ENCODE assay signal across 24 cellular contexts in genomic region chr10:122379537-122379936, GRCh38. TPM values are rescaled to one million over a fixed set of nuclear protein-coding genes. Genes with fewer than 3 reads are reported as not detected.
DNase-seq lines count a peak whose midpoint lies in the region; ATAC-seq, FAIRE-seq and TF ChIP-seq lines count a peak whose summit lies in the region.
"Had no signal": no experiment of that assay in that cellular context is flagged by ENCODE, and none has a peak within 500 bp of the region (broad histone marks: within the 10 kb centered on the region; RNA-seq: fewer than 3 reads in every experiment).

No MANE protein-coding gene starts in this region.

- H3K36me3 Mint-ChIP-seq in MCF 10A (ENCODE audit: insufficient read depth, unreplicated experiment) (peaks cover 12% of the 10 kb centered on the region), WTC11 (peaks cover 14% of the 10 kb centered on the region)
- H3K36me3 Mint-ChIP-seq in CD4-positive, alpha-beta memory T cell: peaks cover 23 to 27% of the 10 kb centered on the region in 2 donors
- H3K36me3 Mint-ChIP-seq in naive thymus-derived CD4-positive, alpha-beta T cell: peaks cover 4 to 31% (median 19%) of the 10 kb centered on the region in 5 donors

- in situ Hi-C loops in mammary epithelial cell (cut with MboI; ENCODE audit: low sequenced_read_pairs in 2 of 2): no loop called here

- H3K9ac ChIP-seq in mammary epithelial cell (ENCODE audit: insufficient read depth, low read length): no peak overlapping the region

- H3K4me1 Mint-ChIP-seq in MCF 10A (ENCODE audit: insufficient read depth, unreplicated experiment) (peaks cover 38% of the 10 kb centered on the region), WTC11 (peaks cover 12% of the 10 kb centered on the region)
- H3K4me1 Mint-ChIP-seq in CD4-positive, alpha-beta memory T cell: peaks cover 42 to 74% (median 58%) of the 10 kb centered on the region in 4 donors
- H3K4me1 Mint-ChIP-seq in naive thymus-derived CD4-positive, alpha-beta T cell: peaks cover 17 to 83% (median 76%) of the 10 kb centered on the region in 7 donors

- H3K4me3 ChIP-seq in mammary epithelial cell (replicated peaks in 1 of 3; ENCODE audit: insufficient read depth in 1 of 3, low read depth in 2 of 3, low read length in 3 of 3) (no peak overlapping the region), suprapubic skin (no peak overlapping the region), small intestine (ENCODE audit: low read depth in 1 of 2, low read length in 2 of 2) (no peak overlapping the region)
- H3K4me3 ChIP-seq in CD4-positive, alpha-beta memory T cell (ENCODE audit: low read length in 2 of 2): no peak overlapping the region
- peak overlapping the region; percentile 30 for H3K4me3 ChIP-seq in naive thymus-derived CD4-positive, alpha-beta T cell (ENCODE audit: low read length)
- H3K4me3 ChIP-seq: PC-9, SJCRH30 had no signal

- CTCF ChIA-PET in MCF 10A (lab: Yijun Ruan, JAX): interaction anchor here (0.9 kb wide), 1 partner anchor 36 kb away, joined by 3 read pairs; no protein-coding TSS in a partner anchor
- CTCF ChIA-PET in mammary epithelial cell (lab: Charles Lee; ENCODE audit: low non-redundant PET): no interaction called here
- CTCF ChIA-PET in CD4-positive, alpha-beta memory T cell (lab: Charles Lee; ENCODE audit: partially characterized antibody): no interaction called here
- CTCF ChIA-PET in WTC11 (lab: Charles Lee): no interaction called here
- CTCF ChIA-PET in naive thymus-derived CD4-positive, alpha-beta T cell (lab: Charles Lee): no interaction called here

- H3K4me1 ChIP-seq in mammary epithelial cell (ENCODE audit: insufficient read depth, low read length) (peaks cover 3% of the 10 kb centered on the region), suprapubic skin (peaks cover 37% of the 10 kb centered on the region), small intestine (ENCODE audit: control insufficient read depth in 2 of 2, insufficient read depth in 1 of 2, low read depth in 1 of 2, low read length in 1 of 2) (peaks cover 0 to 3% of the 10 kb centered on the region in 2 donors)
- peaks cover 50% of the 10 kb centered on the region for H3K4me1 ChIP-seq in CD4-positive, alpha-beta memory T cell (ENCODE audit: insufficient read depth, low read length)
- H3K4me1 ChIP-seq in naive thymus-derived CD4-positive, alpha-beta T cell (ENCODE audit: control insufficient read depth in 2 of 2, insufficient read depth in 2 of 2, low read length in 2 of 2): peaks cover 15 to 38% of the 10 kb centered on the region in 2 donors
- H3K4me1 ChIP-seq: Caco-2, SJCRH30 had no signal

- ATAC-seq in WTC11: no peak
- no peak for ATAC-seq in naive thymus-derived CD4-positive, alpha-beta T cell
- ATAC-seq: Right ventricle myocardium inferior, SK-N-SH treated with all-trans-retinoic acid at 6 μM for 48 hours had no signal

- H3K4me3 Mint-ChIP-seq in MCF 10A (ENCODE audit: unreplicated experiment) (no peak overlapping the region), WTC11 (no peak overlapping the region)
- peak overlapping the region in 7 of 8 donors; percentile 28 to 67 (median 54) for H3K4me3 Mint-ChIP-seq in CD4-positive, alpha-beta memory T cell
- peak overlapping the region in 9 of 10 donors; percentile 52 to 85 (median 76) for H3K4me3 Mint-ChIP-seq in naive thymus-derived CD4-positive, alpha-beta T cell

- H3K36me3 ChIP-seq in mammary epithelial cell (ENCODE audit: insufficient read depth, low read length): no peaks in the 10 kb centered on the region
- H3K36me3 ChIP-seq in CD4-positive, alpha-beta memory T cell (ENCODE audit: insufficient read depth, low read length): no peaks in the 10 kb centered on the region
- peaks cover 0 to 5% (median 0%) of the 10 kb centered on the region in 3 experiments for H3K36me3 ChIP-seq in naive thymus-derived CD4-positive, alpha-beta T cell (ENCODE audit: control insufficient read depth in 2 of 3, insufficient read depth in 3 of 3, low read length in 3 of 3)
- no peaks in the 10 kb centered on the region for H3K36me3 ChIP-seq in suprapubic skin
- peaks cover 0 to 2% of the 10 kb centered on the region in 2 donors for H3K36me3 ChIP-seq in small intestine (ENCODE audit: control insufficient read depth in 2 of 2, insufficient read depth in 2 of 2, low read length in 2 of 2)
- H3K36me3 ChIP-seq: SJCRH30 had no signal

- peak overlapping the region; percentile 73 for H3K27ac Mint-ChIP-seq in MCF 10A (ENCODE audit: low read depth, unreplicated experiment)
- peak overlapping the region in 4 of 7 donors; percentile 42 to 68 (median 52) for H3K27ac Mint-ChIP-seq in CD4-positive, alpha-beta memory T cell
- 0 out of 2 replicates have a peak overlapping the region, but pooled peaks have one; percentile 37 for H3K27ac Mint-ChIP-seq in WTC11
- H3K27ac Mint-ChIP-seq in naive thymus-derived CD4-positive, alpha-beta T cell: peak overlapping the region in 8 of 9 donors; percentile 65 to 93 (median 86)

- intact Hi-C loops in MCF 10A (cut with micrococcal nuclease): no loop called here
- intact Hi-C loops in mammary epithelial cell (cut with micrococcal nuclease): no loop called here
- intact Hi-C loops in CD4-positive, alpha-beta memory T cell (cut with micrococcal nuclease): loop anchor here (2.0 to 10.0 kb wide), 2 partner anchors 13 to 575 kb away; partner anchors contain the start of gene C10orf88
- intact Hi-C loops in naive thymus-derived CD4-positive, alpha-beta T cell (cut with micrococcal nuclease): loop anchor here (10.0 kb wide), 2 partner anchors 405 to 1525 kb away; partner anchors contain the start of genes NSMCE4A (in 2 of the 2) and WDR11 (in 1 of the 2)

- H3K27me3 ChIP-seq in mammary epithelial cell (ENCODE audit: insufficient read depth, low read length) (no peaks in the 10 kb centered on the region), suprapubic skin (no peaks in the 10 kb centered on the region), small intestine (ENCODE audit: control insufficient read depth in 2 of 2, insufficient read depth in 2 of 2, low read length in 2 of 2) (no peaks in the 10 kb centered on the region)
- H3K27me3 ChIP-seq in CD4-positive, alpha-beta memory T cell (ENCODE audit: insufficient read depth, low read length): no peaks in the 10 kb centered on the region
- H3K27me3 ChIP-seq in naive thymus-derived CD4-positive, alpha-beta T cell (ENCODE audit: control insufficient read depth in 2 of 2, insufficient read depth in 2 of 2, low read length in 2 of 2): no peaks in the 10 kb centered on the region
- H3K27me3 ChIP-seq: SJCRH30 had no signal

- POLR2A ChIA-PET in MCF 10A (lab: Yijun Ruan, JAX): no interaction called here
- POLR2A ChIA-PET in CD4-positive, alpha-beta memory T cell (lab: Charles Lee; ENCODE audit: partially characterized antibody): no interaction called here
- POLR2A ChIA-PET in WTC11 (lab: Charles Lee): no interaction called here
- POLR2A ChIA-PET in naive thymus-derived CD4-positive, alpha-beta T cell (lab: Charles Lee): interaction anchor here (1.2 to 3.1 kb wide), 5 partner anchors 11 to 45 kb away, joined by 3 to 17 read pairs (median 5); no protein-coding TSS in a partner anchor

- BruUV-seq in MCF 10A (replicated peaks; lab: Mats Ljungman, UMichigan) (no TSS peak), mammary epithelial cell (replicated peaks; lab: Mats Ljungman, UMichigan) (no TSS peak)

- H3K9me3 ChIP-seq in mammary epithelial cell (replicated peaks; ENCODE audit: insufficient read depth, low read length): no peaks in the 10 kb centered on the region
- no peaks in the 10 kb centered on the region for H3K9me3 ChIP-seq in CD4-positive, alpha-beta memory T cell (ENCODE audit: control insufficient read depth in 1 of 2, low read length in 2 of 2)
- no peaks in the 10 kb centered on the region for H3K9me3 ChIP-seq in naive thymus-derived CD4-positive, alpha-beta T cell (ENCODE audit: control insufficient read depth in 2 of 3, low read length in 3 of 3)
- no peaks in the 10 kb centered on the region for H3K9me3 ChIP-seq in suprapubic skin
- H3K9me3 ChIP-seq in small intestine (ENCODE audit: control insufficient read depth, low read depth): no peaks in the 10 kb centered on the region
- H3K9me3 ChIP-seq: Caco-2 had no signal

- no peak for TF ChIP-seq POLR2A in suprapubic skin (IDR thresholded peaks at IDR 0.05)

- TF ChIP-seq EP300 in suprapubic skin (IDR thresholded peaks at IDR 0.05): no peak

- dilution Hi-C loops in mammary epithelial cell (cut with HindIII; ENCODE audit: low sequenced_read_pairs): no loop called here

- no peaks in the 10 kb centered on the region for H4K20me1 ChIP-seq in mammary epithelial cell (ENCODE audit: insufficient read depth, low read length)

- no peak for FAIRE-seq in small intestine (lab: Jason Lieb, UNC)
- FAIRE-seq: GM12891 had no signal

- H3K9me3 Mint-ChIP-seq in MCF 10A (ENCODE audit: unreplicated experiment): no peaks in the 10 kb centered on the region
- H3K9me3 Mint-ChIP-seq in CD4-positive, alpha-beta memory T cell: no peaks in the 10 kb centered on the region
- H3K9me3 Mint-ChIP-seq in WTC11: peaks cover 4% of the 10 kb centered on the region
- H3K9me3 Mint-ChIP-seq in naive thymus-derived CD4-positive, alpha-beta T cell: peaks cover 0 to 10% (median 0%) of the 10 kb centered on the region in 11 donors

- H3K4me2 ChIP-seq in mammary epithelial cell (ENCODE audit: insufficient read depth, low read depth, low read length): no peak overlapping the region
- H3K4me2 ChIP-seq: PC-9 had no signal

- DNase-seq in MCF 10A (ENCODE audit: unreplicated experiment) (no peak), mammary epithelial cell (no peak), WTC11 (ENCODE audit: low spot score) (no peak), suprapubic skin (ENCODE audit: low spot score in 2 of 2) (no peak), small intestine (no peak), GM10266 (ENCODE audit: extremely low spot score) (no peak)
- no peak for DNase-seq in CD4-positive, alpha-beta memory T cell
- no peak for DNase-seq in naive thymus-derived CD4-positive, alpha-beta T cell
- DNase-seq: Caco-2, EL, GDM1, GOT3, HCEC 1CT, NCI-H1092 treated with DMSO at 0.1 percent for 48 hours, NCI-H1436, NCI-H187 treated with DMSO at 0.1 percent for 48 hours, NCI-H446, NCI-H524 treated with DMSO at 0.1 percent for 48 hours, NCI-H774, PC-9, SJCRH30 had no signal

- H3K27me3 Mint-ChIP-seq in MCF 10A (ENCODE audit: insufficient read depth, unreplicated experiment) (no peaks in the 10 kb centered on the region), WTC11 (ENCODE audit: low read depth) (no peaks in the 10 kb centered on the region)
- H3K27me3 Mint-ChIP-seq in CD4-positive, alpha-beta memory T cell: no peaks in the 10 kb centered on the region
- peaks cover 0 to 40% (median 0%) of the 10 kb centered on the region in 5 donors for H3K27me3 Mint-ChIP-seq in naive thymus-derived CD4-positive, alpha-beta T cell

- H2AFZ ChIP-seq in mammary epithelial cell (ENCODE audit: low read depth, low read length): no peak overlapping the region
- H2AFZ ChIP-seq: PC-9 had no signal

- H3K79me2 ChIP-seq in mammary epithelial cell (ENCODE audit: insufficient read depth, low read length): peaks cover 74% of the 10 kb centered on the region

- WGBS in mammary epithelial cell (ENCODE audit: low coverage, missing lambda C conversion rate): 96% methylated on average over 2 of the region's 2 CpGs
- 91% methylated on average over 2 of the region's 2 CpGs for WGBS in suprapubic skin
- WGBS in small intestine, 3 donors: 90 to 94% (median 93%) methylated on average over 2 of the region's 2 CpGs

- TF ChIP-seq CTCF in MCF 10A (IDR thresholded peaks at IDR 0.05; ENCODE audit: unreplicated experiment) (no peak), mammary epithelial cell (conservative IDR thresholded peaks at IDR 0.05 in 1 of 2, IDR thresholded peaks at IDR 0.05 in 1 of 2; ENCODE audit: extremely low read depth in 1 of 2, insufficient read depth in 1 of 2, low read depth in 1 of 2, low read length in 2 of 2) (no peak), WTC11 (IDR thresholded peaks at IDR 0.05) (no peak), suprapubic skin (IDR thresholded peaks at IDR 0.05) (no peak), GM10266 (IDR thresholded peaks at IDR 0.05; ENCODE audit: control insufficient read depth, insufficient read depth, low read depth, missing control alignments) (no peak)

- H3K27ac ChIP-seq in mammary epithelial cell (ENCODE audit: insufficient read depth, low read depth, low read length) (no peak overlapping the region), suprapubic skin (no peak overlapping the region), small intestine (ENCODE audit: low read depth in 1 of 2, low read length in 1 of 2) (no peak overlapping the region)
- H3K27ac ChIP-seq in CD4-positive, alpha-beta memory T cell (ENCODE audit: low read depth, low read length): no peak overlapping the region
- peak overlapping the region; percentile 53 for H3K27ac ChIP-seq in naive thymus-derived CD4-positive, alpha-beta T cell (ENCODE audit: low read depth, low read length)
- H3K27ac ChIP-seq: PC-9, SJCRH30 had no signal

RNA-seq across cellular contexts. Expression of gene PLEKHA1, which starts 5.0 kb away (rescaled TPM):
- total RNA-seq in MCF 10A (2022) (55.8 and 56.7 TPM in 2 replicates), mammary epithelial cell (10 to 100 TPM; 52.4 to 56.5 TPM), WTC11 (2021) (34.6 to 46.6 TPM (median 43.7 TPM) in 3 replicates), suprapubic skin (10 to 100 TPM; 68.2 to 91.6 (median 78.8) TPM)
- polyA plus RNA-seq in mammary epithelial cell (42.5 TPM), small intestine (10 to 100 TPM; 15.4 to 25.5 (median 21.9) TPM)
- polyA minus RNA-seq in mammary epithelial cell: 20.1 TPM
- total RNA-seq in CD4-positive, alpha-beta memory T cell: 10 to 100 TPM; 62.9 to 69.7 TPM
- 10 to 100 TPM; 90.5 to 92.9 TPM for polyA plus RNA-seq in CD4-positive, alpha-beta memory T cell
- total RNA-seq in naive thymus-derived CD4-positive, alpha-beta T cell: 10 to 100 TPM in 4 of 5 experiments, 1 to 10 TPM in 1; 5.9 to 90.1 (median 39.2) TPM
- 100 to 1,000 TPM in 1 of 2 donors, 10 to 100 TPM in 1; 90.4 to 100 TPM for polyA plus RNA-seq in naive thymus-derived CD4-positive, alpha-beta T cell

Comparison
In these comparisons a context has a peak if more than half of its experiments do, and no peak if none do; other contexts are left out.
1. H3K4me3 Mint-ChIP-seq: peak in CD4-positive, alpha-beta memory T cell (7 of 8) and naive thymus-derived CD4-positive, alpha-beta T cell (9 of 10); none in MCF 10A (single experiment) and WTC11 (single experiment).
2. intact Hi-C loops: an anchor here in CD4-positive, alpha-beta memory T cell (2.0 to 10.0 kb wide) and naive thymus-derived CD4-positive, alpha-beta T cell (10.0 kb wide); none called in MCF 10A and mammary epithelial cell.
3. Peak in every context shown above with its lines, with median percentiles within 50 percentile points of each other: H3K27ac Mint-ChIP-seq.